In the genomic region with DNA sequence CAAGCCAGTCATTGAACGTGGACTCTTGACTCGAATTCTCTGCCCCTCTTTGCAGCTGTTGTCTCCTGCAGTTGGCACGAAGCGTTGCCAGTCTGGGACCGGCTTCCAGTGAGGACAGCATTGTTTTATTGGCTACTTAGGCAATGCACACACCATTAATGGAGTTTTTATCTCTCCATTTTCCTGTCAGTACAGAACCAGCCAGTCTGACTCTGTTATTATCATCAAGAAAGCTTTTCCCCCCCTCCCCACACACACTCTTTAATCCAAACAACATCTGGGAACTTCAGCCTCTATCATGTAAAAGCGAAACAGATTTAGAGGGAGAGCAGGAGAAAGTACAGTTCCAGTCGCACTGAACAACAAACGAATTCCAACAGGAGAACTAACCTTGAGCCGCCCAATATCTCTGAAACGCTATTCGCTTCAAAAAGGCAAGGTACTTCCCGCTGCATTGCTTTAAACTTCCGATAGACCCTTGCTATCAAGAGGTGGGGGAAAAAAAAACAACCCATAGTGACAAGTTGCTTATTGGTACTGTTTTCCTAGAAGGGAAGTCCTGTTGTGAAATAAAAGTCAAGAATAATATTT, we compare ENCODE assay signal across 1 cellular context.
TF ChIP-seq lines count a peak whose summit lies in the region.

No MANE protein-coding gene starts in this region.

TF ChIP-seq in HepG2, 621 proteins besides CTCF, POLR2A, EP300 and RAD21 (continued from another document):
- 0 out of 2 replicates have a peak, but pooled peaks have one; percentile 11 for TF ChIP-seq GFI1 (CRISPR knock-in tag; IDR thresholded peaks at IDR 0.05; ENCODE audit: borderline replicate concordance)
- no peak for TF ChIP-seq SIN3B (IDR thresholded peaks at IDR 0.05; ENCODE audit: low read length)
- no peak for TF ChIP-seq RCOR2 (CRISPR knock-in tag; IDR thresholded peaks at IDR 0.05)
- TF ChIP-seq ISX (CRISPR knock-in tag; conservative IDR thresholded peaks at IDR 0.05) = 0 out of 2 replicates have a peak, but pooled peaks have one; percentile 49
